8 cellular contexts compared by ENCODE assay signal in genomic region chr17:42288985-42289862, GRCh38. TPM values are rescaled to one million over a fixed set of nuclear protein-coding genes. Genes with fewer than 3 reads are reported as not detected.
DNase-seq lines count a peak whose midpoint lies in the region; ATAC-seq and TF ChIP-seq lines count a peak whose summit lies in the region.

No MANE protein-coding gene starts in this region.

- in situ Hi-C loops in GM13977 (cut with MboI; ENCODE audit: low pct_unique_long_range_greater_than_20kb, low sequenced_read_pairs, unreplicated experiment) = no loop called here

- peak overlapping the region; percentile 97 for H3K4me3 Mint-ChIP-seq in activated naive CD8-positive, alpha-beta T cell

- no peaks in the 10 kb centered on the region for H3K9me3 Mint-ChIP-seq in activated naive CD8-positive, alpha-beta T cell (ENCODE audit: low read depth)

- no peaks in the 10 kb centered on the region for H3K9me3 ChIP-seq in NT2/D1 (ENCODE audit: insufficient read depth, low read length)

- H3K27ac Mint-ChIP-seq in activated naive CD8-positive, alpha-beta T cell = peak overlapping the region; percentile 97

- H3K27me3 Mint-ChIP-seq in activated naive CD8-positive, alpha-beta T cell = no peaks in the 10 kb centered on the region

- peaks cover 28% of the 10 kb centered on the region for H3K27me3 ChIP-seq in NT2/D1 (ENCODE audit: insufficient read depth, insufficient read length)
- peaks cover 3% of the 10 kb centered on the region for H3K27me3 ChIP-seq in kidney epithelial cell (ENCODE audit: control insufficient read depth, insufficient read depth, low read length)

- peak overlapping the region; percentile 79 for H3K9ac ChIP-seq in NT2/D1 (ENCODE audit: insufficient read length, low read depth)

- peak; percentile 68 for DNase-seq in GM13977 (ENCODE audit: low spot score)
- no peak for DNase-seq in NT2/D1 (ENCODE audit: low read depth, low spot score)
- no peak for DNase-seq in kidney epithelial cell (ENCODE audit: low read depth)
- peak; percentile 38 to 53 for DNase-seq in stimulated activated CD4-positive, alpha-beta T cell treated with anti-CD3 and anti-CD28 coated beads, Interleukin-4, amount 100 ng/mL, for 48 hours (ENCODE audit: low read depth in 2 of 2)
- DNase-seq in occipital lobe (lab: John Stamatoyannopoulos, UW) = no peak

- H3K36me3 ChIP-seq in NT2/D1 (ENCODE audit: insufficient read depth, insufficient read length, low read length) (no peaks in the 10 kb centered on the region), kidney epithelial cell (ENCODE audit: control insufficient read depth, insufficient read depth, low read length) (no peaks in the 10 kb centered on the region)

- peak overlapping the region; percentile 54 for H3K4me3 ChIP-seq in NT2/D1 (ENCODE audit: insufficient read length, low read depth)
- H3K4me3 ChIP-seq in kidney epithelial cell (ENCODE audit: low read depth, low read length) = peak overlapping the region; percentile 44

- H3K4me1 ChIP-seq in NT2/D1 (ENCODE audit: insufficient read depth, insufficient read length) = peaks cover 14% of the 10 kb centered on the region

- H3K36me3 Mint-ChIP-seq in activated naive CD8-positive, alpha-beta T cell = peaks cover 19% of the 10 kb centered on the region

- no peak for ATAC-seq in GM21737 (IDR thresholded peaks at IDR 0.05; ENCODE audit: unreplicated experiment)
- no peak for ATAC-seq in GM21390 (IDR thresholded peaks at IDR 0.05; ENCODE audit: unreplicated experiment)

- H3K4me1 Mint-ChIP-seq in activated naive CD8-positive, alpha-beta T cell (ENCODE audit: low read depth) = peaks cover 51% of the 10 kb centered on the region

- no peak for TF ChIP-seq CTCF in GM13977 (IDR thresholded peaks at IDR 0.05; ENCODE audit: extremely low read depth, insufficient read depth, missing control alignments)
- TF ChIP-seq CTCF in kidney epithelial cell (IDR thresholded peaks at IDR 0.05; ENCODE audit: insufficient read depth, low read length, poor library complexity, severe bottlenecking) = no peak

RNA-seq across cellular contexts. Expression of gene STAT5A, which starts 0.9 kb away (rescaled TPM):
- 11.4 and 24.4 TPM in 2 replicates for total RNA-seq in kidney epithelial cell
- total RNA-seq in occipital lobe = 1.4 TPM

RNA-seq across cellular contexts. Expression of gene STAT5B, which starts 13.0 kb away (rescaled TPM):
- 27.5 and 29.6 TPM in 2 replicates for total RNA-seq in kidney epithelial cell
- total RNA-seq in occipital lobe = 20.7 TPM

Comparison
In these comparisons a context has a peak if more than half of its experiments do, and no peak if none do; other contexts are left out.
1. DNase-seq: peak in GM13977 (single experiment) and stimulated activated CD4-positive, alpha-beta T cell treated with anti-CD3 and anti-CD28 coated beads, Interleukin-4, amount 100 ng/mL, for 48 hours (2 of 2); none in NT2/D1 (single experiment), kidney epithelial cell (single experiment) and occipital lobe (single experiment).